34 cellular contexts compared by ENCODE assay signal in genomic region chr5:137174206-137174605, GRCh38.
"Had no signal": no experiment of that assay in that cellular context is flagged by ENCODE, and none has a peak within 500 bp of the region (broad histone marks: within the 10 kb centered on the region; RNA-seq: fewer than 3 reads in every experiment).

No MANE protein-coding gene starts in this region.

- DNase-seq: Karpas-422, Kasumi-1, MG63, MM.1S, MV-4-11, NCI-H1048, NCI-H1092, NCI-H1092 treated with DMSO at 0.1 percent for 48 hours, NCI-H1105, NCI-H1105 treated with DMSO at 0.1 percent for 48 hours, NCI-H1417, NCI-H1417 treated with DMSO at 0.1 percent for 48 hours, NCI-H1436, NCI-H1436 treated with DMSO at 0.1 percent for 48 hours, NCI-H146, NCI-H1694, NCI-H1694 treated with DMSO at 0.1 percent for 48 hours, NCI-H187, NCI-H187 treated with DMSO at 0.1 percent for 48 hours, NCI-H1930, NCI-H2029, NCI-H2029 treated with DMSO at 0.1 percent for 48 hours, NCI-H2081, NCI-H2081 treated with DMSO at 0.1 percent for 48 hours, NCI-H2107, NCI-H2171, NCI-H2171 treated with DMSO at 0.1 percent for 48 hours, NCI-H2227 treated with DMSO at 0.1 percent for 48 hours, NCI-H226, NCI-H345, NCI-H446, NCI-H446 treated with DMSO at 0.1 percent for 48 hours, NCI-H510A, NCI-H510A treated with DMSO at 0.1 percent for 48 hours had no signal
